In the genomic region with DNA sequence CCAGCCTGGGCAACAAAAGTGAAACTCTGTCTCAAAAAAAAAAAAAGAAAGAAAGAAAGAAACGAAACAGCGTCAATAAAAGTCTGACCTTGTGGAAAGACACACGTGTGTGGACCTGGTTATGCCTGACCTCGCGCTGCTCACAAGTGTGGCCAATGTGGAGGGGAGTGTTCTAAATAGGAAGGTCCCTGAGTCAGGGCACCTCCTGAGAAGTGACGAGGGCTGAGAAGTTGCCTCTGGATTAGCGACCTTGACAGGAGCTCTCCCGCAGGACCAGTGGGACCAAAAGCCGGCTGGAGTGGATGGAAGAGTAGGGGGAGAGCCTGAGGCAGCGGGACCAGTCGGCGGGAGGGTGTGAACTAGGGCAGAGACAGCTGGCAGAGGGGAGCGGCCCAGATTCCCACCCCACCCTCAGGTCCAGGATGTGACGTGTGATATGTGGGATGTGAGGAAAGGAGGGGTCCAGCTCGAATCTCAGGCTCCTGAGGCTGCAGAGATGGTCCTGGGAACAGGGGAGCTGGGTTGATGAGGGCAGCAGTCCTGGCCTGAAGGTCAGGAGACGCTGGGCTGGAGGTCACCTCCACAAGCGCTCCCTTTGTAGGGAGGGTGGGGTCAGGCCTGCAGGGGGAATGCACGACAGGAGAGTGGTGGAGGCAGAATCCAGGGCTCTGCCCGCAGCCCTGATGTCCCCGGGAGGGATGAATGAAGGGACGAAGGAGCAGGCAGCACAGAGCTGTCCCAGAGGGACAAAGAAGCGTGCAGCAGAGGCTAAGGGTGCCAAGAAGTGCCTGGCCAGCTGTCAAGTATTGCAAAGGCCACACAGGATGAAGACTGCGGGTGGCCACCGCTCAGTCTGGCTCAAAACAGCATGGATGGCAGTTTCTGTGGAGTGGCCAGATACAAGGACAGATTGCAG, we compare ENCODE assay signal across 12 cellular contexts. TPM values are rescaled to one million over a fixed set of nuclear protein-coding genes. Genes with fewer than 3 reads are reported as not detected.
DNase-seq lines count a peak whose midpoint lies in the region; FAIRE-seq and TF ChIP-seq lines count a peak whose summit lies in the region.
"Had no signal": no experiment of that assay in that cellular context is flagged by ENCODE, and none has a peak within 500 bp of the region (broad histone marks: within the 10 kb centered on the region; RNA-seq: fewer than 3 reads in every experiment).

No MANE protein-coding gene starts in this region.

- H3K27me3 Mint-ChIP-seq in HFFc6 (ENCODE audit: insufficient read depth) = peaks cover 25% of the 10 kb centered on the region

- TF ChIP-seq CTCF in HFFc6 (IDR thresholded peaks at IDR 0.05) (no peak), hepatocyte (IDR thresholded peaks at IDR 0.05; ENCODE audit: poor library complexity) (no peak)

- H3K27me3 ChIP-seq in mucosa of stomach (ENCODE audit: control insufficient read depth, insufficient read depth, low read length) = peaks cover 9% of the 10 kb centered on the region
- H3K27me3 ChIP-seq in hepatocyte = no peaks in the 10 kb centered on the region

- H3K4me1 ChIP-seq in mucosa of stomach (ENCODE audit: control insufficient read depth, insufficient read depth, low read length) = peaks cover 16% of the 10 kb centered on the region
- peaks cover 6% of the 10 kb centered on the region for H3K4me1 ChIP-seq in hepatocyte (ENCODE audit: insufficient read depth)

- H3K79me2 ChIP-seq in hepatocyte = no peaks in the 10 kb centered on the region

- no peaks in the 10 kb centered on the region for H4K20me1 ChIP-seq in hepatocyte (ENCODE audit: insufficient read depth, poor library complexity, severe bottlenecking)

- H3K4me3 ChIP-seq in mucosa of stomach (ENCODE audit: low read length) (no peak overlapping the region), hepatocyte (no peak overlapping the region)

- peak overlapping the region; percentile 3 for H3K9ac ChIP-seq in mucosa of stomach (ENCODE audit: low read length)

- no peak for FAIRE-seq in GM19239 (lab: Jason Lieb, UNC)
- FAIRE-seq: GM18507 had no signal

- peaks cover 10% of the 10 kb centered on the region; the same call in 1 of the 2 replicates for H3K4me1 Mint-ChIP-seq in HFFc6 (ENCODE audit: low read depth)

- no peak overlapping the region for H3K27ac Mint-ChIP-seq in HFFc6

- 85% methylated on average over 20 of the region's 24 CpGs for WGBS in hepatocyte (ENCODE audit: low lambda C conversion rate, missing lambda C conversion rate)

- H3K9me3 ChIP-seq in mucosa of stomach (ENCODE audit: control insufficient read depth, low read length) = no peaks in the 10 kb centered on the region
- H3K9me3 ChIP-seq in hepatocyte (ENCODE audit: low read depth) = no peaks in the 10 kb centered on the region

- H3K36me3 Mint-ChIP-seq in HFFc6 (ENCODE audit: low read depth) = no peaks in the 10 kb centered on the region

- no peaks in the 10 kb centered on the region for H3K9me3 Mint-ChIP-seq in HFFc6

- no peak overlapping the region for H3K27ac ChIP-seq in hepatocyte
- H3K27ac ChIP-seq: epithelial cell of prostate had no signal

- DNase-seq in AG08396 (ENCODE audit: low spot score) (peak; percentile 56), HFFc6 (no peak), cerebellar cortex (ENCODE audit: low spot score) (peak; percentile 72), hepatocyte (ENCODE audit: low spot score) (no peak), GM19239 (ENCODE audit: insufficient read length, low spot score) (no peak), NCI-H2196 (lab: John Stamatoyannopoulos, UW; ENCODE audit: unreplicated experiment) (no peak), NCI-H187 (lab: John Stamatoyannopoulos, UW) (no peak)
- DNase-seq: Karpas-422, NCI-H774 had no signal

- H3K36me3 ChIP-seq in mucosa of stomach (ENCODE audit: control insufficient read depth, insufficient read depth, low read length) = no peaks in the 10 kb centered on the region
- no peaks in the 10 kb centered on the region for H3K36me3 ChIP-seq in hepatocyte (replicated peaks; ENCODE audit: insufficient read depth, low read depth)

- H3K9me2 ChIP-seq in hepatocyte (replicated peaks; ENCODE audit: insufficient read depth) = no peaks in the 10 kb centered on the region

- H3K4me3 Mint-ChIP-seq in HFFc6 = peak overlapping the region; percentile 49; the same call in 1 of the 2 replicates

- H3K4me2 ChIP-seq in hepatocyte = no peak overlapping the region

- H2AFZ ChIP-seq in hepatocyte = no peak overlapping the region

RNA-seq across cellular contexts. Expression of a gene that starts 24.8 kb away (rescaled TPM):
- under 1 TPM; 0.34 to 0.88 (median 0.52) TPM for total RNA-seq in HFFc6 (2021; fragmentation: NEBNext Ultra II Directional; extraction: Animal tissue kit (Norgen Biotek cat#: 25700))
- total RNA-seq in hepatocyte = 0.20 and 0.44 TPM in 2 replicates
- polyA plus RNA-seq in hepatocyte = 0.42 TPM in 1 of 2 replicates, not detected in the other

Comparison
In these comparisons a context has a peak if more than half of its experiments do, and no peak if none do; other contexts are left out.
1. DNase-seq: peak in AG08396 (single experiment) and cerebellar cortex (single experiment); none in HFFc6 (single experiment), hepatocyte (single experiment), GM19239 (single experiment), NCI-H2196 (single experiment) and NCI-H187 (0 of 2).